ENCODE assay signal across 12 cellular contexts in genomic region chr22:47102081-47102480, GRCh38.
"Had no signal": no experiment of that assay in that cellular context is flagged by ENCODE, and none has a peak within 500 bp of the region (broad histone marks: within the 10 kb centered on the region; RNA-seq: fewer than 3 reads in every experiment).

No MANE protein-coding gene starts in this region.

- H3K27me3 ChIP-seq: brain microvascular endothelial cell, heart right ventricle, upper lobe of right lung had no signal

- H3K4me3 ChIP-seq: coronary artery, heart right ventricle, upper lobe of right lung had no signal

- H3K27ac ChIP-seq: brain microvascular endothelial cell, coronary artery, heart right ventricle, upper lobe of right lung had no signal

- H3K36me3 ChIP-seq: brain microvascular endothelial cell, upper lobe of right lung had no signal

- H3K9me3 ChIP-seq: upper lobe of right lung had no signal

- H3K4me1 ChIP-seq: upper lobe of right lung had no signal

- DNase-seq: activated CD4-positive, alpha-beta T cell treated with anti-CD3 and anti-CD28 coated beads, Interleukin-2, amount 50 U/mL, for 1 hour; activated CD4-positive, CD25-positive, alpha-beta regulatory T cell; activated naive CD4-positive, alpha-beta T cell; activated naive CD8-positive, alpha-beta T cell treated with anti-CD3 and anti-CD28 coated beads, Interleukin-2, amount 10 ng/mL, durations not matched to agents 7 days and 5 days; brain microvascular endothelial cell; heart right ventricle; naive B cell; retina; stimulated activated naive CD8-positive, alpha-beta T cell treated with anti-CD3 and anti-CD28 coated beads, Interleukin-15, Interleukin-2, amounts not matched to agents 100 U/mL and 50 U/mL, for 24 hours; T-helper 17 cell; upper lobe of right lung had no signal
